Comparison of ENCODE assay signal across 19 cellular contexts in genomic region chr18:23945416-23946079, GRCh38.
DNase-seq lines count a peak whose midpoint lies in the region; ATAC-seq and TF ChIP-seq lines count a peak whose summit lies in the region.
"Had no signal": no experiment of that assay in that cellular context is flagged by ENCODE, and none has a peak within 500 bp of the region (broad histone marks: within the 10 kb centered on the region; RNA-seq: fewer than 3 reads in every experiment).

No MANE protein-coding gene starts in this region.

- TF ChIP-seq EP300 in gastroesophageal sphincter (IDR thresholded peaks at IDR 0.05), result no peak

- H3K9me3 Mint-ChIP-seq in osteocyte (ENCODE audit: unreplicated experiment), result no peaks in the 10 kb centered on the region

- H3K4me3 Mint-ChIP-seq in osteocyte (ENCODE audit: unreplicated experiment), result no peak overlapping the region

- TF ChIP-seq POLR2A in gastroesophageal sphincter (IDR thresholded peaks at IDR 0.05), result no peak

- no peak overlapping the region for H3K27ac Mint-ChIP-seq in osteocyte (ENCODE audit: unreplicated experiment)

- H3K4me3 ChIP-seq in GM12865 (ENCODE audit: low read depth, low read length) (no peak overlapping the region), gastroesophageal sphincter (no peak overlapping the region)
- H3K4me3 ChIP-seq: ascending aorta, right lobe of liver, testis had no signal

- peaks cover 0 to 17% (median 0%) of the 10 kb centered on the region in 3 donors for H3K4me1 ChIP-seq in gastroesophageal sphincter
- H3K4me1 ChIP-seq: ascending aorta, right lobe of liver, testis had no signal

- WGBS in gastroesophageal sphincter (ENCODE audit: low coverage in 1 of 2), 2 donors, result 78 to 93% methylated on average over 6 of the region's 7 CpGs

- no peaks in the 10 kb centered on the region for H3K36me3 Mint-ChIP-seq in osteocyte (ENCODE audit: unreplicated experiment)

- no peaks in the 10 kb centered on the region for H3K27me3 ChIP-seq in gastroesophageal sphincter
- H3K27me3 ChIP-seq: ascending aorta, neutrophil, right lobe of liver, testis had no signal

- no peaks in the 10 kb centered on the region for H3K27me3 Mint-ChIP-seq in osteocyte (ENCODE audit: unreplicated experiment)

- H3K27ac ChIP-seq in gastroesophageal sphincter, result peak overlapping the region in 3 of 4 donors; percentile 74 to 78 (median 78)
- H3K27ac ChIP-seq: neutrophil, right lobe of liver, testis had no signal

- no peaks in the 10 kb centered on the region for H3K9me3 ChIP-seq in gastroesophageal sphincter
- H3K9me3 ChIP-seq: ascending aorta, neutrophil, right lobe of liver, testis had no signal

- H3K36me3 ChIP-seq in gastroesophageal sphincter, result no peaks in the 10 kb centered on the region
- H3K36me3 ChIP-seq: ascending aorta, neutrophil, right lobe of liver had no signal

- ATAC-seq in GM19043 (IDR thresholded peaks at IDR 0.05; ENCODE audit: low read depth, unreplicated experiment) (peak; percentile 45), HG03378 (IDR thresholded peaks at IDR 0.05; ENCODE audit: unreplicated experiment) (peak; percentile 77), gastroesophageal sphincter (no peak)
- ATAC-seq: right lobe of liver had no signal

- DNase-seq in GM12865 (ENCODE audit: low read depth) (peak; percentile 50), AG08395 (ENCODE audit: low spot score) (no peak), osteocyte (ENCODE audit: extremely low spot score, unreplicated experiment) (no peak), NCI-H1048 (lab: John Stamatoyannopoulos, UW) (no peak)
- DNase-seq in stimulated activated CD4-positive, alpha-beta T cell treated with anti-CD3 and anti-CD28 coated beads, Interleukin-4, amount 100 ng/mL, for 4 hours, result no peak
- DNase-seq: activated gamma-delta T cell treated with Interleukin-2 at 50 U/mL for 16 hours; hippocampal formation; kidney glomerular epithelial cell; NCI-H146; NCI-H345; right lobe of liver; SHP77; stimulated activated CD4-positive, alpha-beta T cell treated with anti-CD3 and anti-CD28 coated beads, Interleukin-1b, Interleukin-23, amount 100 ng/mL, for 48 hours; testis had no signal

- TF ChIP-seq CTCF in GM12865 (IDR thresholded peaks at IDR 0.05; ENCODE audit: insufficient read depth, low read depth, low read length, missing control alignments) (no peak), gastroesophageal sphincter (IDR thresholded peaks at IDR 0.05) (no peak), osteocyte (IDR thresholded peaks at IDR 0.05) (no peak)

- peaks cover 5% of the 10 kb centered on the region for H3K4me1 Mint-ChIP-seq in osteocyte (ENCODE audit: unreplicated experiment)
